In genomic region chr19:10654610-10655456, GRCh38 we compare ENCODE assay signal across 8 cellular contexts. TPM values are rescaled to one million over a fixed set of nuclear protein-coding genes. Genes with fewer than 3 reads are reported as not detected.
DNase-seq lines count a peak whose midpoint lies in the region; ATAC-seq and TF ChIP-seq lines count a peak whose summit lies in the region.

No MANE protein-coding gene starts in this region.

- in situ Hi-C loops in IMR-90 (cut with MboI; ENCODE audit: low sequenced_read_pairs): no loop called here

- peaks cover 62% of the 10 kb centered on the region for H3K79me2 ChIP-seq in SU-DHL-6 (ENCODE audit: insufficient read depth, low read length)

- BruUV-seq in IMR-90 (replicated peaks; lab: Mats Ljungman, UMichigan): no TSS peak

- H3K4me2 ChIP-seq in BLaER1 (peak overlapping the region; percentile 95), IMR-90 (ENCODE audit: low read depth, low read length) (peak overlapping the region; percentile 95), SU-DHL-6 (ENCODE audit: low read depth, low read length, poor library complexity, severe bottlenecking) (peak overlapping the region; percentile 91)

- H3K27me3 ChIP-seq in BLaER1 (no peaks in the 10 kb centered on the region), IMR-90 (ENCODE audit: control insufficient read depth, insufficient read depth, low read length) (no peaks in the 10 kb centered on the region), SU-DHL-6 (ENCODE audit: low read length) (no peaks in the 10 kb centered on the region), iPS DF 6.9 (ENCODE audit: control insufficient read depth, insufficient read depth, low read length) (no peaks in the 10 kb centered on the region), skeletal muscle tissue (ENCODE audit: control insufficient read depth in 3 of 3, insufficient read depth in 3 of 3, low read length in 3 of 3) (no peaks in the 10 kb centered on the region)

- H3K4me1 ChIP-seq in BLaER1: peaks cover 59% of the 10 kb centered on the region
- 0 out of 2 replicates have a peak, but pooled peaks cover 2% of the 10 kb centered on the region for H3K4me1 ChIP-seq in IMR-90 (ENCODE audit: control insufficient read depth, insufficient read depth, low read length)
- H3K4me1 ChIP-seq in iPS DF 6.9 (ENCODE audit: control insufficient read depth, insufficient read depth, low read length): no peaks in the 10 kb centered on the region
- H3K4me1 ChIP-seq in skeletal muscle tissue (ENCODE audit: control insufficient read depth in 3 of 3, insufficient read depth in 3 of 3, low read length in 3 of 3): peaks cover 26 to 32% (median 29%) of the 10 kb centered on the region in 3 donors

- H3K9me3 ChIP-seq in BLaER1 (no peaks in the 10 kb centered on the region), IMR-90 (ENCODE audit: control insufficient read depth, insufficient read depth, low read length) (no peaks in the 10 kb centered on the region), SU-DHL-6 (ENCODE audit: insufficient read depth, low read length) (no peaks in the 10 kb centered on the region), iPS DF 6.9 (ENCODE audit: control insufficient read depth, insufficient read depth, low read length) (no peaks in the 10 kb centered on the region), skeletal muscle tissue (ENCODE audit: control insufficient read depth in 3 of 3, low read length in 3 of 3) (no peaks in the 10 kb centered on the region)

- 0% methylated on average over 12 of the region's 73 CpGs; no CpG with 5 or more reads in 1 of the 2 experiments for WGBS in IMR-90 (ENCODE audit: extremely low coverage in 2 of 2, insufficient read length in 1 of 2), 2 experiments
- no CpG with 5 or more reads among the region's 73 CpGs for whole genome bisulfite sequencing in iPS DF 6.9 (ENCODE audit: insufficient coverage, insufficient read length)

- peak overlapping the region; percentile 100 for H2AK9ac ChIP-seq in IMR-90 (replicated peaks; ENCODE audit: low read depth, low read length, poor library complexity)

- peak overlapping the region; percentile 91 for H3K23ac ChIP-seq in IMR-90 (ENCODE audit: low read depth, low read length)

- ATAC-seq in GM19351 (IDR thresholded peaks at IDR 0.05; ENCODE audit: unreplicated experiment) (peak; percentile 17), IMR-90 (ENCODE audit: low read depth) (peak; percentile 53), GM18909 (IDR thresholded peaks at IDR 0.05; ENCODE audit: poor library complexity, unreplicated experiment) (no peak)

- H3K27ac ChIP-seq in BLaER1 (peak overlapping the region; percentile 100), IMR-90 (ENCODE audit: insufficient read depth, low read length) (peak overlapping the region; percentile 85), SU-DHL-6 (ENCODE audit: low read depth, low read length) (peak overlapping the region; percentile 88), iPS DF 6.9 (ENCODE audit: low read length) (no peak overlapping the region), skeletal muscle tissue (ENCODE audit: low read depth, low read length) (peak overlapping the region; percentile 94)

- H2BK15ac ChIP-seq in IMR-90 (ENCODE audit: low read depth, low read length): no peak overlapping the region

- TF ChIP-seq CTCF in IMR-90 (conservative IDR thresholded peaks at IDR 0.05; ENCODE audit: low read depth, low read length): no peak
- TF ChIP-seq CTCF in SU-DHL-6 (IDR thresholded peaks at IDR 0.05; ENCODE audit: insufficient read depth, low read length, poor library complexity, severe bottlenecking): no peak

- H3K18ac ChIP-seq in IMR-90 (ENCODE audit: low read depth, low read length): peak overlapping the region; percentile 55; the same call in 1 of the 2 replicates

- 0 out of 2 replicates have a peak, but pooled peaks cover 3% of the 10 kb centered on the region for H3K9me1 ChIP-seq in IMR-90 (ENCODE audit: insufficient read depth, low read length)

- H3K56ac ChIP-seq in IMR-90 (ENCODE audit: extremely low read depth, insufficient read depth, low read length): peak overlapping the region; percentile 79

- no peak for DNase-seq in IMR-90
- peak; percentile 77 for DNase-seq in astrocyte of the hippocampus (ENCODE audit: low read depth, low spot score)
- DNase-seq in iPS DF 6.9 (ENCODE audit: low read depth, low spot score): peak; percentile 58

- no peak overlapping the region for H2BK120ac ChIP-seq in IMR-90 (ENCODE audit: low read depth, low read length)

- H3K9me2 ChIP-seq in SU-DHL-6 (replicated peaks; ENCODE audit: insufficient read depth, low read length): no peaks in the 10 kb centered on the region

- peak overlapping the region; percentile 81 for H2AK5ac ChIP-seq in IMR-90 (ENCODE audit: low read depth, low read length)

- CTCF ChIA-PET in IMR-90 (lab: Yijun Ruan, JAX): no interaction called here

- H3K36me3 ChIP-seq in BLaER1 (peaks cover 40% of the 10 kb centered on the region), IMR-90 (ENCODE audit: control insufficient read depth, insufficient read depth, low read length) (peaks cover 2% of the 10 kb centered on the region), SU-DHL-6 (ENCODE audit: low read length) (peaks cover 10% of the 10 kb centered on the region), iPS DF 6.9 (ENCODE audit: control insufficient read depth, insufficient read depth, low read length) (peaks cover 8% of the 10 kb centered on the region), skeletal muscle tissue (ENCODE audit: control insufficient read depth in 3 of 3, insufficient read depth in 3 of 3, low read length in 3 of 3) (peaks cover 4 to 6% (median 4%) of the 10 kb centered on the region in 3 donors)

- H2AFZ ChIP-seq in IMR-90 (replicated peaks; ENCODE audit: low read length, poor library complexity): peak overlapping the region; percentile 97
- H2AFZ ChIP-seq in SU-DHL-6 (ENCODE audit: low read depth, low read length, severe bottlenecking): no peak overlapping the region

- H2BK20ac ChIP-seq in IMR-90 (ENCODE audit: low read depth, low read length): no peak overlapping the region

- peak overlapping the region in 1 of 2 experiments; percentile 84; a peak in 2 of 4 replicates for H4K8ac ChIP-seq in IMR-90 (ENCODE audit: low read depth in 2 of 2, low read length in 2 of 2)

- H3K4me3 ChIP-seq in BLaER1: peak overlapping the region; percentile 97
- peak overlapping the region; percentile 89 for H3K4me3 ChIP-seq in IMR-90 (ENCODE audit: insufficient read depth, low read depth, low read length)
- H3K4me3 ChIP-seq in SU-DHL-6 (ENCODE audit: insufficient read depth, low read length, poor library complexity, severe bottlenecking): peak overlapping the region; percentile 96
- H3K4me3 ChIP-seq in iPS DF 6.9 (ENCODE audit: low read length): peak overlapping the region; percentile 82
- peak overlapping the region; percentile 77 to 82 (median 80) for H3K4me3 ChIP-seq in skeletal muscle tissue (ENCODE audit: low read length in 3 of 3)

- H3K9ac ChIP-seq in BLaER1: peak overlapping the region; percentile 100
- H3K9ac ChIP-seq in IMR-90 (ENCODE audit: low read depth, low read length): peak overlapping the region; percentile 92
- H3K9ac ChIP-seq in SU-DHL-6 (ENCODE audit: low read length): peak overlapping the region; percentile 95
- peak overlapping the region; percentile 70 to 82 (median 77) for H3K9ac ChIP-seq in skeletal muscle tissue (ENCODE audit: low read depth in 1 of 3, low read length in 3 of 3)

- intact Hi-C loops in IMR-90 (cut with micrococcal nuclease): no loop called here

- H3K14ac ChIP-seq in IMR-90 (replicated peaks; ENCODE audit: low read depth, low read length): peak overlapping the region; percentile 88

- peak overlapping the region; percentile 88 for H4K5ac ChIP-seq in IMR-90 (ENCODE audit: low read depth, low read length)

- POLR2A ChIA-PET in IMR-90 (lab: Charles Lee; ENCODE audit: unreplicated experiment): no interaction called here

- H4K91ac ChIP-seq in IMR-90 (ENCODE audit: insufficient read depth, low read depth, low read length): peak overlapping the region; percentile 93; the same call in 1 of the 2 replicates

- H4K20me1 ChIP-seq in BLaER1: peaks cover 52% of the 10 kb centered on the region
- peaks cover 53% of the 10 kb centered on the region for H4K20me1 ChIP-seq in IMR-90 (ENCODE audit: insufficient read depth, low read length)
- H4K20me1 ChIP-seq in SU-DHL-6 (ENCODE audit: low read depth, low read length): peaks cover 15% of the 10 kb centered on the region

- peak overlapping the region; percentile 85 for H2BK5ac ChIP-seq in IMR-90 (ENCODE audit: low read depth, low read length, poor library complexity, severe bottlenecking)

- peaks cover 39% of the 10 kb centered on the region; the same call in 1 of the 2 replicates for H3F3A ChIP-seq in SU-DHL-6 (ENCODE audit: insufficient read depth)

- peak overlapping the region; percentile 96 for H3K4ac ChIP-seq in IMR-90 (ENCODE audit: low read depth, low read length)

- TF ChIP-seq RAD21 in IMR-90 (IDR thresholded peaks at IDR 0.05; ENCODE audit: low read length): no peak

- H3K79me1 ChIP-seq in IMR-90 (ENCODE audit: low read depth in 1 of 2, low read length in 2 of 2): peaks cover 8 to 38% of the 10 kb centered on the region in 2 experiments; a peak in 3 of 4 replicates

- TF ChIP-seq POLR2A in IMR-90 (IDR thresholded peaks at IDR 0.05; ENCODE audit: low read depth, low read length): peak; percentile 82

- dilution Hi-C loops in IMR-90 (cut with HindIII; ENCODE audit: low sequenced_read_pairs, unreplicated experiment): no loop called here

TF ChIP-seq in IMR-90, 13 proteins besides CTCF, POLR2A, EP300 and RAD21 (continues in another document):
- TF ChIP-seq CHD1 (IDR thresholded peaks at IDR 0.05; ENCODE audit: low read depth, low read length): no peak
- TF ChIP-seq CEBPB (IDR thresholded peaks at IDR 0.05; ENCODE audit: low read depth, low read length): no peak
- TF ChIP-seq MXI1 (IDR thresholded peaks at IDR 0.05; ENCODE audit: borderline replicate concordance, low read depth, low read length): peak; percentile 69
- peak; percentile 43; the same call in 1 of the 2 replicates for TF ChIP-seq BHLHE40 (IDR thresholded peaks at IDR 0.05; ENCODE audit: low read depth, low read length)
- no peak for TF ChIP-seq FOS (IDR thresholded peaks at IDR 0.05; ENCODE audit: low read depth, low read length)

RNA-seq across cellular contexts. Expression of gene ILF3, which starts 0.7 kb away (rescaled TPM):
- total RNA-seq in IMR-90 (2012; rRNA removed): 95.3 and 120 TPM in 2 replicates
- 155 and 166 TPM in 2 replicates for polyA plus RNA-seq in IMR-90 (2012; rRNA removed)
- polyA plus RNA-seq in IMR-90 (2012; cell fraction: cytosol; rRNA removed): 86.0 and 97.7 TPM in 2 replicates
- polyA plus RNA-seq in IMR-90 (2012; cell fraction: nucleus; rRNA removed; ENCODE audit: low replicate concordance): 521 and 599 TPM in 2 replicates
- total RNA-seq in skeletal muscle tissue: 69.4 TPM

RNA-seq across cellular contexts. Expression of gene SLC44A2, which starts 29.5 kb away (rescaled TPM):
- total RNA-seq in IMR-90 (2012; rRNA removed): 25.8 and 28.5 TPM in 2 replicates
- 62.1 and 62.9 TPM in 2 replicates for polyA plus RNA-seq in IMR-90 (2012; rRNA removed)
- polyA plus RNA-seq in IMR-90 (2012; cell fraction: cytosol; rRNA removed): 44.2 and 47.4 TPM in 2 replicates
- 90.2 and 94.3 TPM in 2 replicates for polyA plus RNA-seq in IMR-90 (2012; cell fraction: nucleus; rRNA removed; ENCODE audit: low replicate concordance)
- 41.2 TPM for total RNA-seq in skeletal muscle tissue

RNA-seq across cellular contexts. Expression of gene QTRT1, which starts 46.4 kb away (rescaled TPM):
- total RNA-seq in IMR-90 (2012; rRNA removed) (18.6 and 19.9 TPM in 2 replicates), skeletal muscle tissue (27.7 TPM)
- polyA plus RNA-seq in IMR-90 (2012; rRNA removed): 51.8 and 63.3 TPM in 2 replicates
- 65.6 and 65.8 TPM in 2 replicates for polyA plus RNA-seq in IMR-90 (2012; cell fraction: cytosol; rRNA removed)
- polyA plus RNA-seq in IMR-90 (2012; cell fraction: nucleus; rRNA removed; ENCODE audit: low replicate concordance): 180 and 458 TPM in 2 replicates
